Comparison of ENCODE assay signal across 1 cellular context in genomic region chr1:32464716-32465540, GRCh38.
TF ChIP-seq lines count a peak whose summit lies in the region.

Gene ZBTB8B (plus strand): TSS chr1:32465072. CDS start chr1:32470625, 5,553 bp downstream.

TF ChIP-seq in HepG2, 621 proteins besides CTCF, POLR2A, EP300 and RAD21 (continued from another document):
- TF ChIP-seq, protein P1, sequence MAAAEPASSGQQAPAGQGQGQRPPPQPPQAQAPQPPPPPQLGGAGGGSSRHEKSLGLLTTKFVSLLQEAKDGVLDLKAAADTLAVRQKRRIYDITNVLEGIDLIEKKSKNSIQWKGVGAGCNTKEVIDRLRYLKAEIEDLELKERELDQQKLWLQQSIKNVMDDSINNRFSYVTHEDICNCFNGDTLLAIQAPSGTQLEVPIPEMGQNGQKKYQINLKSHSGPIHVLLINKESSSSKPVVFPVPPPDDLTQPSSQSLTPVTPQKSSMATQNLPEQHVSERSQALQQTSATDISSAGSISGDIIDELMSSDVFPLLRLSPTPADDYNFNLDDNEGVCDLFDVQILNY (CRISPR knock-in tag; conservative IDR thresholded peaks at IDR 0.05): no peak
- no peak for TF ChIP-seq ZSCAN25 (CRISPR knock-in tag; IDR thresholded peaks at IDR 0.05)
- no peak for TF ChIP-seq ELF3 (CRISPR knock-in tag; IDR thresholded peaks at IDR 0.05)
- no peak for TF ChIP-seq ZNF670 (CRISPR knock-in tag; IDR thresholded peaks at IDR 0.05; ENCODE audit: borderline replicate concordance)
- TF ChIP-seq MXD4 (CRISPR knock-in tag; IDR thresholded peaks at IDR 0.05): 0 out of 2 replicates have a peak, but pooled peaks have one; percentile 40
- no peak for TF ChIP-seq ZNF569 (CRISPR knock-in tag; IDR thresholded peaks at IDR 0.05; ENCODE audit: borderline replicate concordance)
- TF ChIP-seq KDM2A (CRISPR knock-in tag; IDR thresholded peaks at IDR 0.05; ENCODE audit: borderline replicate concordance, low read depth): peak; percentile 45; the same call in 1 of the 2 replicates
- no peak for TF ChIP-seq ZNF224 (CRISPR knock-in tag; IDR thresholded peaks at IDR 0.05)
- no peak for TF ChIP-seq THYN1 (CRISPR knock-in tag; IDR thresholded peaks at IDR 0.05; ENCODE audit: borderline replicate concordance, low read depth)
- TF ChIP-seq ZNF704 (CRISPR knock-in tag; IDR thresholded peaks at IDR 0.05; ENCODE audit: borderline replicate concordance): no peak
- TF ChIP-seq ZNF7 (CRISPR knock-in tag; IDR thresholded peaks at IDR 0.05): no peak
- no peak for TF ChIP-seq MTF1 (CRISPR knock-in tag; IDR thresholded peaks at IDR 0.05)
- no peak for TF ChIP-seq ZBTB7A (CRISPR knock-in tag; IDR thresholded peaks at IDR 0.05)
- TF ChIP-seq BCL6 (CRISPR knock-in tag; IDR thresholded peaks at IDR 0.05): no peak
- TF ChIP-seq HHEX (CRISPR knock-in tag; IDR thresholded peaks at IDR 0.05): no peak
- TF ChIP-seq, protein P2, sequence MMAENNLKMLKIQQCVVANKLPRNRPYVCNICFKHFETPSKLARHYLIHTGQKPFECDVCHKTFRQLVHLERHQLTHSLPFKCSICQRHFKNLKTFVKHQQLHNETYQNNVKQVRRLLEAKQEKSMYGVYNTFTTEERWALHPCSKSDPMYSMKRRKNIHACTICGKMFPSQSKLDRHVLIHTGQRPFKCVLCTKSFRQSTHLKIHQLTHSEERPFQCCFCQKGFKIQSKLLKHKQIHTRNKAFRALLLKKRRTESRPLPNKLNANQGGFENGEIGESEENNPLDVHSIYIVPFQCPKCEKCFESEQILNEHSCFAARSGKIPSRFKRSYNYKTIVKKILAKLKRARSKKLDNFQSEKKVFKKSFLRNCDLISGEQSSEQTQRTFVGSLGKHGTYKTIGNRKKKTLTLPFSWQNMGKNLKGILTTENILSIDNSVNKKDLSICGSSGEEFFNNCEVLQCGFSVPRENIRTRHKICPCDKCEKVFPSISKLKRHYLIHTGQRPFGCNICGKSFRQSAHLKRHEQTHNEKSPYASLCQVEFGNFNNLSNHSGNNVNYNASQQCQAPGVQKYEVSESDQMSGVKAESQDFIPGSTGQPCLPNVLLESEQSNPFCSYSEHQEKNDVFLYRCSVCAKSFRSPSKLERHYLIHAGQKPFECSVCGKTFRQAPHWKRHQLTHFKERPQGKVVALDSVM (CRISPR knock-in tag; IDR thresholded peaks at IDR 0.05): no peak
- TF ChIP-seq NFKB2 (CRISPR knock-in tag; IDR thresholded peaks at IDR 0.05; ENCODE audit: borderline replicate concordance): 0 out of 2 replicates have a peak, but pooled peaks have one; percentile 23
- no peak for TF ChIP-seq FLYWCH1 (CRISPR knock-in tag; IDR thresholded peaks at IDR 0.05)
- TF ChIP-seq TAF1 (CRISPR knock-in tag; IDR thresholded peaks at IDR 0.05): no peak
- no peak for TF ChIP-seq ATAD3A (CRISPR knock-in tag; IDR thresholded peaks at IDR 0.05)
- TF ChIP-seq ZNF552 (CRISPR knock-in tag; IDR thresholded peaks at IDR 0.05; ENCODE audit: borderline replicate concordance): no peak
- no peak for TF ChIP-seq NFE2L2 (IDR thresholded peaks at IDR 0.05; ENCODE audit: low read length)
- TF ChIP-seq, protein P3, sequence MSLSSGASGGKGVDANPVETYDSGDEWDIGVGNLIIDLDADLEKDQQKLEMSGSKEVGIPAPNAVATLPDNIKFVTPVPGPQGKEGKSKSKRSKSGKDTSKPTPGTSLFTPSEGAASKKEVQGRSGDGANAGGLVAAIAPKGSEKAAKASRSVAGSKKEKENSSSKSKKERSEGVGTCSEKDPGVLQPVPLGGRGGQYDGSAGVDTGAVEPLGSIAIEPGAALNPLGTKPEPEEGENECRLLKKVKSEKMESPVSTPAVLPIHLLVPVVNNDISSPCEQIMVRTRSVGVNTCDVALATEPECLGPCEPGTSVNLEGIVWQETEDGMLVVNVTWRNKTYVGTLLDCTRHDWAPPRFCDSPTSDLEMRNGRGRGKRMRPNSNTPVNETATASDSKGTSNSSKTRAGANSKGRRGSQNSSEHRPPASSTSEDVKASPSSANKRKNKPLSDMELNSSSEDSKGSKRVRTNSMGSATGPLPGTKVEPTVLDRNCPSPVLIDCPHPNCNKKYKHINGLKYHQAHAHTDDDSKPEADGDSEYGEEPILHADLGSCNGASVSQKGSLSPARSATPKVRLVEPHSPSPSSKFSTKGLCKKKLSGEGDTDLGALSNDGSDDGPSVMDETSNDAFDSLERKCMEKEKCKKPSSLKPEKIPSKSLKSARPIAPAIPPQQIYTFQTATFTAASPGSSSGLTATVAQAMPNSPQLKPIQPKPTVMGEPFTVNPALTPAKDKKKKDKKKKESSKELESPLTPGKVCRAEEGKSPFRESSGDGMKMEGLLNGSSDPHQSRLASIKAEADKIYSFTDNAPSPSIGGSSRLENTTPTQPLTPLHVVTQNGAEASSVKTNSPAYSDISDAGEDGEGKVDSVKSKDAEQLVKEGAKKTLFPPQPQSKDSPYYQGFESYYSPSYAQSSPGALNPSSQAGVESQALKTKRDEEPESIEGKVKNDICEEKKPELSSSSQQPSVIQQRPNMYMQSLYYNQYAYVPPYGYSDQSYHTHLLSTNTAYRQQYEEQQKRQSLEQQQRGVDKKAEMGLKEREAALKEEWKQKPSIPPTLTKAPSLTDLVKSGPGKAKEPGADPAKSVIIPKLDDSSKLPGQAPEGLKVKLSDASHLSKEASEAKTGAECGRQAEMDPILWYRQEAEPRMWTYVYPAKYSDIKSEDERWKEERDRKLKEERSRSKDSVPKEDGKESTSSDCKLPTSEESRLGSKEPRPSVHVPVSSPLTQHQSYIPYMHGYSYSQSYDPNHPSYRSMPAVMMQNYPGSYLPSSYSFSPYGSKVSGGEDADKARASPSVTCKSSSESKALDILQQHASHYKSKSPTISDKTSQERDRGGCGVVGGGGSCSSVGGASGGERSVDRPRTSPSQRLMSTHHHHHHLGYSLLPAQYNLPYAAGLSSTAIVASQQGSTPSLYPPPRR (CRISPR knock-in tag; IDR thresholded peaks at IDR 0.05; ENCODE audit: borderline replicate concordance): no peak
- TF ChIP-seq CHD2 (IDR thresholded peaks at IDR 0.05; ENCODE audit: low read depth, low read length): no peak
- no peak for TF ChIP-seq CC2D1A (CRISPR knock-in tag; IDR thresholded peaks at IDR 0.05)
- TF ChIP-seq NPAS2 (CRISPR knock-in tag; IDR thresholded peaks at IDR 0.05; ENCODE audit: borderline replicate concordance): no peak
- TF ChIP-seq ZNF331 (CRISPR knock-in tag; IDR thresholded peaks at IDR 0.05): no peak
- no peak for TF ChIP-seq KLF11 (CRISPR knock-in tag; IDR thresholded peaks at IDR 0.05)
- TF ChIP-seq, protein P4, sequence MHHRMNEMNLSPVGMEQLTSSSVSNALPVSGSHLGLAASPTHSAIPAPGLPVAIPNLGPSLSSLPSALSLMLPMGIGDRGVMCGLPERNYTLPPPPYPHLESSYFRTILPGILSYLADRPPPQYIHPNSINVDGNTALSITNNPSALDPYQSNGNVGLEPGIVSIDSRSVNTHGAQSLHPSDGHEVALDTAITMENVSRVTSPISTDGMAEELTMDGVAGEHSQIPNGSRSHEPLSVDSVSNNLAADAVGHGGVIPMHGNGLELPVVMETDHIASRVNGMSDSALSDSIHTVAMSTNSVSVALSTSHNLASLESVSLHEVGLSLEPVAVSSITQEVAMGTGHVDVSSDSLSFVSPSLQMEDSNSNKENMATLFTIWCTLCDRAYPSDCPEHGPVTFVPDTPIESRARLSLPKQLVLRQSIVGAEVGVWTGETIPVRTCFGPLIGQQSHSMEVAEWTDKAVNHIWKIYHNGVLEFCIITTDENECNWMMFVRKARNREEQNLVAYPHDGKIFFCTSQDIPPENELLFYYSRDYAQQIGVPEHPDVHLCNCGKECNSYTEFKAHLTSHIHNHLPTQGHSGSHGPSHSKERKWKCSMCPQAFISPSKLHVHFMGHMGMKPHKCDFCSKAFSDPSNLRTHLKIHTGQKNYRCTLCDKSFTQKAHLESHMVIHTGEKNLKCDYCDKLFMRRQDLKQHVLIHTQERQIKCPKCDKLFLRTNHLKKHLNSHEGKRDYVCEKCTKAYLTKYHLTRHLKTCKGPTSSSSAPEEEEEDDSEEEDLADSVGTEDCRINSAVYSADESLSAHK (CRISPR knock-in tag; IDR thresholded peaks at IDR 0.05; ENCODE audit: borderline replicate concordance): no peak
- TF ChIP-seq ZNF784 (CRISPR knock-in tag; IDR thresholded peaks at IDR 0.05; ENCODE audit: borderline replicate concordance): no peak
- TF ChIP-seq, protein P5, sequence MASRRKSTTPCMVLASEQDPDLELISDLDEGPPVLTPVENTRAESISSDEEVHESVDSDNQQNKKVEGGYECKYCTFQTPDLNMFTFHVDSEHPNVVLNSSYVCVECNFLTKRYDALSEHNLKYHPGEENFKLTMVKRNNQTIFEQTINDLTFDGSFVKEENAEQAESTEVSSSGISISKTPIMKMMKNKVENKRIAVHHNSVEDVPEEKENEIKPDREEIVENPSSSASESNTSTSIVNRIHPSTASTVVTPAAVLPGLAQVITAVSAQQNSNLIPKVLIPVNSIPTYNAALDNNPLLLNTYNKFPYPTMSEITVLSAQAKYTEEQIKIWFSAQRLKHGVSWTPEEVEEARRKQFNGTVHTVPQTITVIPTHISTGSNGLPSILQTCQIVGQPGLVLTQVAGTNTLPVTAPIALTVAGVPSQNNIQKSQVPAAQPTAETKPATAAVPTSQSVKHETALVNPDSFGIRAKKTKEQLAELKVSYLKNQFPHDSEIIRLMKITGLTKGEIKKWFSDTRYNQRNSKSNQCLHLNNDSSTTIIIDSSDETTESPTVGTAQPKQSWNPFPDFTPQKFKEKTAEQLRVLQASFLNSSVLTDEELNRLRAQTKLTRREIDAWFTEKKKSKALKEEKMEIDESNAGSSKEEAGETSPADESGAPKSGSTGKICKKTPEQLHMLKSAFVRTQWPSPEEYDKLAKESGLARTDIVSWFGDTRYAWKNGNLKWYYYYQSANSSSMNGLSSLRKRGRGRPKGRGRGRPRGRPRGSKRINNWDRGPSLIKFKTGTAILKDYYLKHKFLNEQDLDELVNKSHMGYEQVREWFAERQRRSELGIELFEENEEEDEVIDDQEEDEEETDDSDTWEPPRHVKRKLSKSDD (CRISPR knock-in tag; IDR thresholded peaks at IDR 0.05; ENCODE audit: low read depth): no peak
- no peak for TF ChIP-seq ZNF546 (CRISPR knock-in tag; conservative IDR thresholded peaks at IDR 0.05)
- TF ChIP-seq MBNL3 (CRISPR knock-in tag; conservative IDR thresholded peaks at IDR 0.05): no peak
- TF ChIP-seq MEIS1 (CRISPR knock-in tag; IDR thresholded peaks at IDR 0.05; ENCODE audit: borderline replicate concordance): no peak
- TF ChIP-seq FOXK2 (IDR thresholded peaks at IDR 0.05): no peak
- TF ChIP-seq ZSCAN20 (CRISPR knock-in tag; IDR thresholded peaks at IDR 0.05; ENCODE audit: borderline replicate concordance): no peak
- TF ChIP-seq ZNF724P (CRISPR knock-in tag; IDR thresholded peaks at IDR 0.05; ENCODE audit: borderline replicate concordance): no peak
- no peak for TF ChIP-seq ZNF20 (CRISPR knock-in tag; IDR thresholded peaks at IDR 0.05)
- peak; percentile 69; the same call in 1 of the 2 replicates for TF ChIP-seq KDM5B (CRISPR knock-in tag; IDR thresholded peaks at IDR 0.05; ENCODE audit: borderline replicate concordance)
- no peak for TF ChIP-seq ZNF562 (CRISPR knock-in tag; IDR thresholded peaks at IDR 0.05; ENCODE audit: borderline replicate concordance)
